Comparison of ENCODE assay signal across 10 cellular contexts in genomic region chr17:48067808-48068207, GRCh38. TPM values are rescaled to one million over a fixed set of nuclear protein-coding genes. Genes with fewer than 3 reads are reported as not detected.
A peak's percentile ranks its signal among the peaks of the same experiment; 100 is the strongest.
DNase-seq lines count a peak whose midpoint lies in the region; ATAC-seq, FAIRE-seq and TF ChIP-seq lines count a peak whose summit lies in the region.
"Not testable (repeated sequence)": the region's sequence is repeated elsewhere in the genome, so short reads cannot be mapped to it uniquely, and the experiment has no call there.
"Had no signal": no experiment of that assay in that cellular context is flagged by ENCODE, and none has a peak within 500 bp of the region (broad histone marks: within the 10 kb centered on the region; RNA-seq: fewer than 3 reads in every experiment).

No MANE protein-coding gene starts in this region.

- H3K36me3 ChIP-seq in PC-9 (ENCODE audit: low read depth) (peaks cover 16% of the 10 kb centered on the region), keratinocyte (ENCODE audit: control insufficient read depth in 2 of 2, extremely low read depth in 1 of 2, insufficient read depth in 2 of 2, low read length in 2 of 2) (peaks cover 9 to 27% of the 10 kb centered on the region in 2 experiments), osteoblast (ENCODE audit: insufficient read depth, low read length) (peaks cover 41% of the 10 kb centered on the region), gastrocnemius medialis (peaks cover 0 to 27% of the 10 kb centered on the region in 2 donors)
- H3K36me3 ChIP-seq in breast epithelium, uterus: not testable (repeated sequence)

- H3F3A ChIP-seq in PC-9 (ENCODE audit: insufficient read depth, low read depth), result peaks cover 31% of the 10 kb centered on the region

- not testable (repeated sequence) for TF ChIP-seq POLR2A in breast epithelium (IDR thresholded peaks at IDR 0.05); gastrocnemius medialis (IDR thresholded peaks at IDR 0.05); uterus (IDR thresholded peaks at IDR 0.05)

- H3K4me1 ChIP-seq in PC-9 (replicated peaks; ENCODE audit: insufficient read depth); breast epithelium; uterus: not testable (repeated sequence)
- H3K4me1 ChIP-seq in keratinocyte (ENCODE audit: control insufficient read depth, extremely low read depth, insufficient read depth, low read length) (peaks cover 16% of the 10 kb centered on the region), osteoblast (ENCODE audit: insufficient read depth, low read length) (peaks cover 26% of the 10 kb centered on the region), gastrocnemius medialis (peaks cover 47 to 50% of the 10 kb centered on the region in 2 donors)

- not testable (repeated sequence) for TF ChIP-seq CTCF in PC-9 (conservative IDR thresholded peaks at IDR 0.05); breast epithelium (IDR thresholded peaks at IDR 0.05); fibroblast of the aortic adventitia (IDR thresholded peaks at IDR 0.05; ENCODE audit: insufficient read depth, low read length); keratinocyte (optimal IDR thresholded peaks at IDR 0.05 in 1 of 3, IDR thresholded peaks at IDR 0.05 in 1 of 3, conservative IDR thresholded peaks at IDR 0.05 in 1 of 3; ENCODE audit: extremely low read depth in 1 of 3, insufficient read depth in 2 of 3, low read length in 3 of 3); osteoblast (IDR thresholded peaks at IDR 0.05; ENCODE audit: extremely low read depth, low read depth, low read length); gastrocnemius medialis (IDR thresholded peaks at IDR 0.05 in 4 of 5, conservative IDR thresholded peaks at IDR 0.05 in 1 of 5); uterus (IDR thresholded peaks at IDR 0.05)

- H3K27ac ChIP-seq in PC-9 (peak overlapping the region; percentile 16; the same call in 1 of the 2 replicates), breast epithelium (peak overlapping the region; percentile 57 to 70), keratinocyte (ENCODE audit: control insufficient read depth, insufficient read depth, low read length) (peak overlapping the region; percentile 34), osteoblast (ENCODE audit: low read depth, low read length) (peak overlapping the region; percentile 61), gastrocnemius medialis (peak overlapping the region; percentile 96 to 99 (median 97)), uterus (peak overlapping the region; percentile 40 to 67)

- in situ Hi-C loops in gastrocnemius medialis (cut with MboI; ENCODE audit: low sequenced_read_pairs in 4 of 4), result not testable (repeated sequence)

- H2AFZ ChIP-seq in PC-9; keratinocyte (ENCODE audit: control insufficient read depth, low read length); osteoblast (ENCODE audit: low read length): not testable (repeated sequence)

- not testable (repeated sequence) for H3K79me2 ChIP-seq in PC-9 (ENCODE audit: low read depth); keratinocyte (ENCODE audit: control insufficient read depth, insufficient read depth, low read length)
- peaks cover 14% of the 10 kb centered on the region for H3K79me2 ChIP-seq in osteoblast (ENCODE audit: insufficient read depth, low read length)

- not testable (repeated sequence) for H3K9me2 ChIP-seq in PC-9 (ENCODE audit: insufficient read depth)

- dilution Hi-C loops in keratinocyte (cut with MboI; ENCODE audit: extremely low pct_ligation_motif_present, low sequenced_read_pairs), result not testable (repeated sequence)

- intact Hi-C loops in PC-9 (cut with micrococcal nuclease; ENCODE audit: unreplicated experiment); breast epithelium (cut with DNase I; ENCODE audit: low total_unique reads); gastrocnemius medialis (cut with DNase I; ENCODE audit: low total_unique reads); uterus (cut with DNase I; ENCODE audit: low total_unique reads): not testable (repeated sequence)

- BruUV-seq in PC-9 (replicated peaks; lab: Mats Ljungman, UMichigan), result not testable (repeated sequence)

- H3K9me3 ChIP-seq in PC-9 (ENCODE audit: insufficient read depth, low read depth); breast epithelium; keratinocyte (ENCODE audit: control insufficient read depth, low read depth, low read length); osteoblast (ENCODE audit: low read depth, low read length); gastrocnemius medialis; uterus: not testable (repeated sequence)

- H3K4me2 ChIP-seq in PC-9; keratinocyte (ENCODE audit: control insufficient read depth, extremely low read depth, insufficient read depth, low read depth, low read length); osteoblast (ENCODE audit: insufficient read depth, low read length): not testable (repeated sequence)

- FAIRE-seq in keratinocyte (lab: Jason Lieb, UNC), result not testable (repeated sequence)

- not testable (repeated sequence) for H3K9ac ChIP-seq in keratinocyte (ENCODE audit: control insufficient read depth, extremely low read depth, insufficient read depth, low read length)

- not testable (repeated sequence) for H3K27me3 ChIP-seq in PC-9 (ENCODE audit: insufficient read depth, low read depth); breast epithelium; keratinocyte (ENCODE audit: control insufficient read depth, extremely low read depth, insufficient read depth, low read length); osteoblast (ENCODE audit: insufficient read depth, low read length); gastrocnemius medialis; uterus

- DNase-seq in EH (ENCODE audit: low read depth) (peak; percentile 38), fibroblast of the aortic adventitia (ENCODE audit: low read depth) (peak; percentile 61), osteoblast (ENCODE audit: insufficient read length, low spot score, missing footprints) (peak; percentile 34)
- DNase-seq in PC-9; breast epithelium (ENCODE audit: low spot score in 2 of 2); keratinocyte (ENCODE audit: low read depth, low spot score); gastrocnemius medialis; uterus: not testable (repeated sequence)

- H4K20me1 ChIP-seq in PC-9 (ENCODE audit: insufficient read depth); keratinocyte (ENCODE audit: control insufficient read depth, extremely low read depth, insufficient read depth, low read length); osteoblast (ENCODE audit: insufficient read depth, low read length): not testable (repeated sequence)

- H3K4me3 ChIP-seq in PC-9; breast epithelium; fibroblast of the aortic adventitia (ENCODE audit: low read depth, low read length); keratinocyte (ENCODE audit: control insufficient read depth in 2 of 3, extremely low read depth in 1 of 3, insufficient read depth in 2 of 3, low read depth in 1 of 3, low read length in 3 of 3); osteoblast (ENCODE audit: insufficient read depth, low read length); gastrocnemius medialis; uterus: not testable (repeated sequence)

- POLR2A ChIA-PET in PC-9 (lab: Charles Lee; ENCODE audit: unreplicated experiment), result interaction anchor here (0.6 kb wide), 1 partner anchor 19 kb away, joined by 5 read pairs; no protein-coding TSS in a partner anchor

- CTCF ChIA-PET in PC-9 (lab: Charles Lee), result not testable (repeated sequence)

- not testable (repeated sequence) for H3K9me1 ChIP-seq in keratinocyte (ENCODE audit: control insufficient read depth, extremely low read depth, insufficient read depth, low read length)

- ATAC-seq in gastrocnemius medialis, result not testable (repeated sequence)

RNA-seq across cellular contexts. Expression of gene NFE2L1, which starts 19.6 kb away (rescaled TPM):
- total RNA-seq in PC-9 (2021) (85.5 and 91.7 TPM in 2 replicates), breast epithelium (100 to 1,000 TPM in 2 of 3 donors, 10 to 100 TPM in 1; 96.4 to 278 (median 106) TPM), fibroblast of the aortic adventitia (ENCODE audit: low replicate concordance) (103 and 413 TPM in 2 replicates), osteoblast (144 and 165 TPM in 2 replicates), gastrocnemius medialis (1,000 to 10,000 TPM in 2 of 4 donors, 100 to 1,000 TPM in 2; 622 to 1,180 (median 1,000) TPM), uterus (100 to 1,000 TPM in 2 of 4 donors, 10 to 100 TPM in 2; 85.6 to 323 (median 176) TPM)
- polyA plus RNA-seq in keratinocyte, result 169 to 284 TPM (median 208 TPM) in 3 replicates
- polyA plus RNA-seq in keratinocyte (2011; ENCODE audit: low read depth), result 179 TPM
- polyA plus RNA-seq in keratinocyte (2011; cell fraction: cytosol; rRNA removed), result 112 TPM in 2 replicates
- 514 and 591 TPM in 2 replicates for polyA plus RNA-seq in keratinocyte (2011; cell fraction: nucleus; rRNA removed)
- polyA plus RNA-seq in keratinocyte (2012; ENCODE audit: low replicate concordance), result 152 and 178 TPM in 2 replicates
- 167 to 352 TPM (median 217 TPM) in 3 replicates for polyA minus RNA-seq in keratinocyte
- 115 TPM for polyA minus RNA-seq in keratinocyte (2011; cell fraction: cytosol; rRNA and poly(A)+ RNA removed)
- polyA minus RNA-seq in keratinocyte (2011; cell fraction: nucleus; rRNA and poly(A)+ RNA removed), result 374 and 414 TPM in 2 replicates

RNA-seq across cellular contexts. Expression of gene COPZ2, which starts 30.2 kb away (rescaled TPM):
- 2.6 and 2.7 TPM in 2 replicates for total RNA-seq in PC-9 (2021)
- 10 to 100 TPM; 16.4 to 97.9 (median 23.3) TPM for total RNA-seq in breast epithelium
- total RNA-seq in fibroblast of the aortic adventitia (ENCODE audit: low replicate concordance), result 80.5 and 292 TPM in 2 replicates
- 11.1 to 18.0 TPM (median 12.5 TPM) in 3 replicates for polyA plus RNA-seq in keratinocyte
- polyA plus RNA-seq in keratinocyte (2011; ENCODE audit: low read depth), result 13.4 TPM
- polyA plus RNA-seq in keratinocyte (2011; cell fraction: cytosol; rRNA removed), result 19.8 and 23.7 TPM in 2 replicates
- polyA plus RNA-seq in keratinocyte (2011; cell fraction: nucleus; rRNA removed), result 14.8 and 16.3 TPM in 2 replicates
- 16.5 and 17.2 TPM in 2 replicates for polyA plus RNA-seq in keratinocyte (2012; ENCODE audit: low replicate concordance)
- 7.2 to 11.6 TPM (median 9.0 TPM) in 3 replicates for polyA minus RNA-seq in keratinocyte
- 13.8 TPM for polyA minus RNA-seq in keratinocyte (2011; cell fraction: cytosol; rRNA and poly(A)+ RNA removed)
- polyA minus RNA-seq in keratinocyte (2011; cell fraction: nucleus; rRNA and poly(A)+ RNA removed), result 3.0 and 7.2 TPM in 2 replicates
- total RNA-seq in osteoblast, result 117 and 121 TPM in 2 replicates
- total RNA-seq in gastrocnemius medialis, result 10 to 100 TPM; 40.5 to 76.9 (median 52.8) TPM
- 10 to 100 TPM; 12.9 to 82.7 (median 35.3) TPM for total RNA-seq in uterus
- total RNA-seq: A673, H1 had no signal

RNA-seq across cellular contexts. Expression of gene CBX1, which starts 33.5 kb away (rescaled TPM):
- 73.6 and 93.9 TPM in 2 replicates for total RNA-seq in PC-9 (2021)
- 10 to 100 TPM; 29.0 to 45.8 (median 45.2) TPM for total RNA-seq in breast epithelium
- total RNA-seq in fibroblast of the aortic adventitia (ENCODE audit: low replicate concordance), result 49.2 and 59.7 TPM in 2 replicates
- 20.7 to 49.4 TPM (median 42.3 TPM) in 3 replicates for polyA plus RNA-seq in keratinocyte
- polyA plus RNA-seq in keratinocyte (2011; ENCODE audit: low read depth), result 23.4 TPM
- 40.7 and 53.0 TPM in 2 replicates for polyA plus RNA-seq in keratinocyte (2011; cell fraction: cytosol; rRNA removed)
- 25.2 and 26.8 TPM in 2 replicates for polyA plus RNA-seq in keratinocyte (2011; cell fraction: nucleus; rRNA removed)
- 44.3 and 74.9 TPM in 2 replicates for polyA plus RNA-seq in keratinocyte (2012; ENCODE audit: low replicate concordance)
- polyA minus RNA-seq in keratinocyte, result 5.7 to 20.2 TPM (median 7.7 TPM) in 3 replicates
- polyA minus RNA-seq in keratinocyte (2011; cell fraction: cytosol; rRNA and poly(A)+ RNA removed), result 20.0 TPM
- 7.0 and 9.9 TPM in 2 replicates for polyA minus RNA-seq in keratinocyte (2011; cell fraction: nucleus; rRNA and poly(A)+ RNA removed)
- 29.5 and 30.0 TPM in 2 replicates for total RNA-seq in osteoblast
- 10 to 100 TPM; 26.0 to 34.1 (median 27.7) TPM for total RNA-seq in gastrocnemius medialis
- 100 to 1,000 TPM in 2 of 4 donors, 10 to 100 TPM in 2; 47.1 to 132 (median 81.3) TPM for total RNA-seq in uterus

RNA-seq across cellular contexts. Expression of gene SNX11, which starts 39.8 kb away (rescaled TPM):
- 16.0 and 17.0 TPM in 2 replicates for total RNA-seq in PC-9 (2021)
- 10 to 100 TPM; 13.4 to 19.7 (median 14.2) TPM for total RNA-seq in breast epithelium
- 4.7 and 11.5 TPM in 2 replicates for total RNA-seq in fibroblast of the aortic adventitia (ENCODE audit: low replicate concordance)
- polyA plus RNA-seq in keratinocyte, result 20.8 to 23.9 TPM (median 21.0 TPM) in 3 replicates
- 3.6 TPM for polyA plus RNA-seq in keratinocyte (2011; ENCODE audit: low read depth)
- polyA plus RNA-seq in keratinocyte (2011; cell fraction: cytosol; rRNA removed), result 16.1 and 19.0 TPM in 2 replicates
- polyA plus RNA-seq in keratinocyte (2011; cell fraction: nucleus; rRNA removed), result 20.9 and 21.5 TPM in 2 replicates
- polyA plus RNA-seq in keratinocyte (2012; ENCODE audit: low replicate concordance), result 16.2 and 19.5 TPM in 2 replicates
- polyA minus RNA-seq in keratinocyte, result 14.6 to 23.8 TPM (median 16.5 TPM) in 3 replicates
- polyA minus RNA-seq in keratinocyte (2011; cell fraction: cytosol; rRNA and poly(A)+ RNA removed), result 12.7 TPM
- 8.5 and 13.4 TPM in 2 replicates for polyA minus RNA-seq in keratinocyte (2011; cell fraction: nucleus; rRNA and poly(A)+ RNA removed)
- 13.6 and 20.6 TPM in 2 replicates for total RNA-seq in osteoblast
- 10 to 100 TPM in 2 of 4 donors, 1 to 10 TPM in 2; 7.3 to 16.3 (median 9.6) TPM for total RNA-seq in gastrocnemius medialis
- 10 to 100 TPM in 3 of 4 donors, under 1 TPM in 1; 0.77 to 20.6 (median 14.8) TPM for total RNA-seq in uterus

Comparison
In these comparisons a context has a peak if more than half of its experiments do, and no peak if none do; other contexts are left out.
1. H3K27ac ChIP-seq: peak in every context shown above with its lines; median percentile 97 in gastrocnemius medialis; 64 in breast epithelium; 61 in osteoblast; 54 in uterus; 34 in keratinocyte; 16 in PC-9.